In genomic region chr4:154584259-154584658, GRCh38 we compare ENCODE assay signal across 3 cellular contexts.
TF ChIP-seq lines count a peak whose summit lies in the region.

No MANE protein-coding gene starts in this region.

TF ChIP-seq in GM23338, 12 proteins besides CTCF, POLR2A, EP300 and RAD21:
- no peak for TF ChIP-seq NANOG (IDR thresholded peaks at IDR 0.05; ENCODE audit: borderline replicate concordance)
TF ChIP-seq in GM23338: peak in this region for 0.

TF ChIP-seq in K562, 482 proteins besides CTCF, POLR2A, EP300 and RAD21:
- TF ChIP-seq OTX1 (CRISPR knock-in tag; IDR thresholded peaks at IDR 0.05) (no peak), JUND (IDR thresholded peaks at IDR 0.05; ENCODE audit: borderline replicate concordance, low read depth, low read length) (no peak), JUND (tag; IDR thresholded peaks at IDR 0.05; ENCODE audit: borderline replicate concordance, low read depth, low read length) (no peak), TRIM25 (IDR thresholded peaks at IDR 0.05; ENCODE audit: borderline replicate concordance) (no peak), XRCC3 (IDR thresholded peaks at IDR 0.05) (no peak), GABPA (tag; conservative IDR thresholded peaks at IDR 0.05; ENCODE audit: low read depth) (no peak), RBM39 (optimal IDR thresholded peaks at IDR 0.05; ENCODE audit: low read depth, low read length) (no peak), ATF7 (IDR thresholded peaks at IDR 0.05) (no peak), ZHX1 (conservative IDR thresholded peaks at IDR 0.05; ENCODE audit: low read length) (no peak), MNT (conservative IDR thresholded peaks at IDR 0.05) (no peak), ZNF146 (CRISPR knock-in tag; IDR thresholded peaks at IDR 0.05; ENCODE audit: unreplicated experiment) (no peak), TCF7 (IDR thresholded peaks at IDR 0.05; ENCODE audit: borderline replicate concordance) (no peak), FOSL1 (tag; conservative IDR thresholded peaks at IDR 0.05) (no peak), ERF (CRISPR knock-in tag; IDR thresholded peaks at IDR 0.05) (no peak), CHAMP1 (IDR thresholded peaks at IDR 0.05) (no peak), HDAC8 (tag; IDR thresholded peaks at IDR 0.05) (no peak), MITF (IDR thresholded peaks at IDR 0.05) (no peak), ZNF830 (CRISPR knock-in tag; IDR thresholded peaks at IDR 0.05) (no peak), TEAD4 (IDR thresholded peaks at IDR 0.05; ENCODE audit: low read length) (no peak), TEAD4 (CRISPR knock-in tag; IDR thresholded peaks at IDR 0.05; ENCODE audit: borderline replicate concordance) (no peak), ZNF584 (CRISPR knock-in tag; IDR thresholded peaks at IDR 0.05; ENCODE audit: low read depth) (no peak)

TF ChIP-seq in liver, 16 proteins besides CTCF, POLR2A, EP300 and RAD21:
- no peak for TF ChIP-seq HNF4G (IDR thresholded peaks at IDR 0.05)
- TF ChIP-seq TAF1 (conservative IDR thresholded peaks at IDR 0.05) = no peak
- peak; percentile 18 to 37 for TF ChIP-seq RXRA (IDR thresholded peaks at IDR 0.05)
- TF ChIP-seq FOXA2 (IDR thresholded peaks at IDR 0.05) = no peak
- peak in 1 of 2 donors; percentile 45 for TF ChIP-seq JUND (IDR thresholded peaks at IDR 0.05)
- no peak for TF ChIP-seq FOXA1 (IDR thresholded peaks at IDR 0.05)
- TF ChIP-seq SP1 (IDR thresholded peaks at IDR 0.05) = no peak
- no peak for TF ChIP-seq NR2F2 (IDR thresholded peaks at IDR 0.05)
- no peak for TF ChIP-seq EGR1 (IDR thresholded peaks at IDR 0.05; ENCODE audit: low read depth in 2 of 2)
- TF ChIP-seq MAX (IDR thresholded peaks at IDR 0.05) = no peak
- no peak for TF ChIP-seq GABPA (IDR thresholded peaks at IDR 0.05 in 1 of 2, conservative IDR thresholded peaks at IDR 0.05 in 1 of 2)
- TF ChIP-seq ZBTB33 (IDR thresholded peaks at IDR 0.05) = no peak
- TF ChIP-seq HNF4A (conservative IDR thresholded peaks at IDR 0.05) = peak in 1 of 2 donors; percentile 58
- peak; percentile 81 for TF ChIP-seq REST (IDR thresholded peaks at IDR 0.05)
- TF ChIP-seq YY1 (IDR thresholded peaks at IDR 0.05) = no peak
- TF ChIP-seq ATF3 (IDR thresholded peaks at IDR 0.05) = peak; percentile 23
TF ChIP-seq in liver: peak in this region for 5.
